ENCODE assay signal across 8 cellular contexts in genomic region chr1:113073457-113073950, GRCh38. TPM values are rescaled to one million over a fixed set of nuclear protein-coding genes. Genes with fewer than 3 reads are reported as not detected.
DNase-seq lines count a peak whose midpoint lies in the region; FAIRE-seq and TF ChIP-seq lines count a peak whose summit lies in the region.

No MANE protein-coding gene starts in this region.

- H3K27me3 ChIP-seq in bronchial epithelial cell (ENCODE audit: control insufficient read depth, insufficient read depth, low read length), result no peaks in the 10 kb centered on the region

- no peak for FAIRE-seq in bronchial epithelial cell (lab: Jason Lieb, UNC)

- peak; percentile 66 for TF ChIP-seq CTCF in bronchial epithelial cell (IDR thresholded peaks at IDR 0.05; ENCODE audit: insufficient read depth, low read length, severe bottlenecking)

- peak overlapping the region; percentile 90 for H3K27ac ChIP-seq in substantia nigra (ENCODE audit: low read depth, low read length, poor library complexity, severe bottlenecking)

- H3K36me3 ChIP-seq in bronchial epithelial cell (ENCODE audit: control insufficient read depth, insufficient read depth, low read length), result no peaks in the 10 kb centered on the region

- peak overlapping the region; percentile 94 for H3K4me3 ChIP-seq in bronchial epithelial cell (ENCODE audit: low read depth, low read length)

- DNase-seq in NCI-H82 (lab: John Stamatoyannopoulos, UW), result peak; percentile 79
- no peak for DNase-seq in NCI-H82 treated with DMSO at 0.1 percent for 48 hours (lab: John Stamatoyannopoulos, UW; ENCODE audit: unreplicated experiment)
- peak; percentile 30 for DNase-seq in H4 (ENCODE audit: low spot score)
- peak; percentile 63 for DNase-seq in M059J (ENCODE audit: low read depth)
- peak; percentile 54 for DNase-seq in bronchial epithelial cell (ENCODE audit: low read depth)
- peak; percentile 84 for DNase-seq in left kidney (ENCODE audit: low read depth, low spot score)
- peak in 25 of 49 donors; percentile 22 to 83 (median 69) for DNase-seq in substantia nigra (lab: John Stamatoyannopoulos, UW)
- DNase-seq in NCI-H2107 treated with DMSO at 0.1 percent for 48 hours (lab: John Stamatoyannopoulos, UW; ENCODE audit: unreplicated experiment), result no peak

RNA-seq across cellular contexts. Expression of gene LRIG2, which starts 0.5 kb away (rescaled TPM):
- 1.8 and 2.5 TPM in 2 replicates for total RNA-seq in H4 (2014; rRNA removed; shearing (Covaris generic))
- 4.4 and 13.9 TPM in 2 replicates for total RNA-seq in M059J (2014; rRNA removed; shearing (Covaris generic))
- 10.1 and 10.3 TPM in 2 replicates for total RNA-seq in bronchial epithelial cell

Comparison
In these comparisons a context has a peak if more than half of its experiments do, and no peak if none do; other contexts are left out.
1. DNase-seq: peak in NCI-H82 (single experiment), H4 (single experiment), M059J (single experiment), bronchial epithelial cell (single experiment), left kidney (single experiment) and substantia nigra (25 of 49); none in NCI-H82 treated with DMSO at 0.1 percent for 48 hours (single experiment) and NCI-H2107 treated with DMSO at 0.1 percent for 48 hours (single experiment).